In genomic region chr19:6536138-6536671, GRCh38 we compare ENCODE assay signal across 8 cellular contexts. TPM values are rescaled to one million over a fixed set of nuclear protein-coding genes. Genes with fewer than 3 reads are reported as not detected.
A peak's percentile ranks its signal among the peaks of the same experiment; 100 is the strongest.
DNase-seq lines count a peak whose midpoint lies in the region; ATAC-seq and TF ChIP-seq lines count a peak whose summit lies in the region.

No MANE protein-coding gene starts in this region.

- ATAC-seq in GM19328 (IDR thresholded peaks at IDR 0.05; ENCODE audit: unreplicated experiment) (peak; percentile 73), HG03354 (IDR thresholded peaks at IDR 0.05; ENCODE audit: poor library complexity, severe bottlenecking, unreplicated experiment) (peak; percentile 78)

- TF ChIP-seq CTCF in Caco-2 (IDR thresholded peaks at IDR 0.05; ENCODE audit: insufficient read depth in 1 of 2, low read depth in 1 of 2, low read length in 1 of 2, severe bottlenecking in 1 of 2, unreplicated experiment in 1 of 2), result no peak

- H3K9me3 Mint-ChIP-seq in Caco-2 (ENCODE audit: unreplicated experiment), result no peaks in the 10 kb centered on the region
- H3K9me3 Mint-ChIP-seq in immature natural killer cell, result no peaks in the 10 kb centered on the region

- H3K27me3 ChIP-seq in Caco-2 (replicated peaks; ENCODE audit: control insufficient read depth, insufficient read depth, low read length), result no peaks in the 10 kb centered on the region

- no peaks in the 10 kb centered on the region for H3K9me3 ChIP-seq in Caco-2

- H3K36me3 Mint-ChIP-seq in Caco-2 (ENCODE audit: insufficient read depth, unreplicated experiment) (peaks cover 5% of the 10 kb centered on the region), immature natural killer cell (peaks cover 4 to 5% (median 5%) of the 10 kb centered on the region in 3 donors)

- no peaks in the 10 kb centered on the region for H3K4me1 Mint-ChIP-seq in Caco-2 (ENCODE audit: low read depth, unreplicated experiment)
- H3K4me1 Mint-ChIP-seq in immature natural killer cell, result peaks cover 37% of the 10 kb centered on the region in 2 donors

- no peaks in the 10 kb centered on the region for H3K4me1 ChIP-seq in Caco-2

- CTCF ChIA-PET in Caco-2 (lab: Charles Lee), result no interaction called here

- no peak overlapping the region for H3K4me3 ChIP-seq in Caco-2 (ENCODE audit: low read depth, low read length)

- H3K4me3 Mint-ChIP-seq in Caco-2 (ENCODE audit: unreplicated experiment), result no peak overlapping the region
- peak overlapping the region in 3 of 5 donors; percentile 13 to 26 (median 16) for H3K4me3 Mint-ChIP-seq in immature natural killer cell

- BruUV-seq in Caco-2 (replicated peaks; lab: Mats Ljungman, UMichigan), result no TSS peak

- POLR2A ChIA-PET in Caco-2 (lab: Charles Lee), result no interaction called here

- H3K36me3 ChIP-seq in Caco-2 (ENCODE audit: control insufficient read depth, insufficient read depth, low read length), result no peaks in the 10 kb centered on the region

- DNase-seq in Caco-2, result peak; percentile 60 to 69
- peak; percentile 94 for DNase-seq in SIG-M5 treated with dmso at 0.1 percent for 504 hours (lab: John Stamatoyannopoulos, UW; ENCODE audit: unreplicated experiment)
- DNase-seq in activated effector memory CD4-positive, alpha-beta T cell treated with anti-CD3 and anti-CD28 coated beads, Interleukin-2, amount 50 U/mL, for 16 hours, result peak; percentile 89
- DNase-seq in immature natural killer cell, result peak; percentile 82 to 84 (median 83)
- DNase-seq in stimulated activated CD8-positive, alpha-beta memory T cell treated with anti-CD3 and anti-CD28 coated beads, Interleukin-4, amount 100 ng/mL, for 4 hours (ENCODE audit: low read depth in 2 of 2, low spot score in 1 of 2), result peak; percentile 58 to 59
- no peak for DNase-seq in amniotic stem cell (lab: John Stamatoyannopoulos, UW)

- H3K27me3 Mint-ChIP-seq in Caco-2 (ENCODE audit: insufficient read depth, unreplicated experiment) (peaks cover 3% of the 10 kb centered on the region), immature natural killer cell (ENCODE audit: low read depth in 3 of 3) (peaks cover 16 to 19% (median 17%) of the 10 kb centered on the region in 3 donors)

- H3K27ac Mint-ChIP-seq in Caco-2 (ENCODE audit: unreplicated experiment) (no peak overlapping the region), immature natural killer cell (peak overlapping the region in 5 of 6 donors; percentile 51 to 75 (median 72))

- intact Hi-C loops in Caco-2 (cut with micrococcal nuclease; ENCODE audit: unreplicated experiment), result no loop called here

RNA-seq across cellular contexts. Expression of gene TNFSF9, which starts 5.4 kb away (rescaled TPM):
- total RNA-seq in Caco-2 (2022), result 0.77 and 1.3 TPM in 2 replicates
- polyA plus RNA-seq in immature natural killer cell, result 10 to 100 TPM in 1 of 3 donors, 1 to 10 TPM in 2; 1.3 to 16.0 (median 5.9) TPM

RNA-seq across cellular contexts. Expression of gene TUBB4A, which starts 34.1 kb away (rescaled TPM):
- total RNA-seq in Caco-2 (2022), result 3.8 and 6.0 TPM in 2 replicates
- polyA plus RNA-seq in immature natural killer cell, result 1 to 10 TPM in 2 of 3 donors, under 1 TPM in 1; 0.86 to 3.0 (median 1.3) TPM

RNA-seq across cellular contexts. Expression of gene DENND1C, which starts 54.6 kb away (rescaled TPM):
- 3.5 and 4.4 TPM in 2 replicates for total RNA-seq in Caco-2 (2022)
- polyA plus RNA-seq in immature natural killer cell, result 100 to 1,000 TPM in 1 of 3 donors, 10 to 100 TPM in 2; 29.0 to 120 (median 32.9) TPM

RNA-seq across cellular contexts. Expression of gene CD70, which starts 54.7 kb away (rescaled TPM):
- total RNA-seq in Caco-2 (2022), result not detected in 2 replicates
- polyA plus RNA-seq in immature natural killer cell, result under 1 TPM in 2 of 3 donors, not detected in 1; 0.39 to 0.76 TPM
